Comparison of ENCODE assay signal across 10 cellular contexts in genomic region chr7:32299133-32299702, GRCh38.
DNase-seq lines count a peak whose midpoint lies in the region; ATAC-seq and TF ChIP-seq lines count a peak whose summit lies in the region.
"Had no signal": no experiment of that assay in that cellular context is flagged by ENCODE, and none has a peak within 500 bp of the region (broad histone marks: within the 10 kb centered on the region; RNA-seq: fewer than 3 reads in every experiment).

No MANE protein-coding gene starts in this region.

- no peaks in the 10 kb centered on the region for H3K36me3 Mint-ChIP-seq in GM23338 (ENCODE audit: low read depth)

- peak; percentile 79 for ATAC-seq in GM23338
- peak; percentile 83 to 86 for ATAC-seq in right cardiac atrium
- no peak for ATAC-seq in HG03565 (IDR thresholded peaks at IDR 0.05; ENCODE audit: unreplicated experiment)
- ATAC-seq: GM12878 had no signal

- TF ChIP-seq CTCF in GM23338 (conservative IDR thresholded peaks at IDR 0.05; ENCODE audit: low read depth in 2 of 2) (no peak), WERI-Rb-1 (IDR thresholded peaks at IDR 0.05; ENCODE audit: low read depth, low read length) (no peak), retinal pigment epithelial cell (conservative IDR thresholded peaks at IDR 0.05; ENCODE audit: low read depth, low read length) (no peak)

- WGBS in right cardiac atrium, result 17% methylated on average over 17 of the region's 17 CpGs

- H3K27me3 Mint-ChIP-seq in GM23338 (ENCODE audit: insufficient read depth, low read depth, poor library complexity), result peaks cover 32% of the 10 kb centered on the region

- no peak overlapping the region for H3K27ac ChIP-seq in GM23338 (ENCODE audit: low read depth)
- H3K27ac ChIP-seq in WERI-Rb-1, result peak overlapping the region; percentile 67
- H3K27ac ChIP-seq in right cardiac atrium (ENCODE audit: low read length), result no peak overlapping the region

- H3K4me3 ChIP-seq in GM23338 (peak overlapping the region; percentile 83), WERI-Rb-1 (ENCODE audit: low read depth, low read length) (peak overlapping the region; percentile 85), right cardiac atrium (ENCODE audit: low read length) (peak overlapping the region; percentile 59), retinal pigment epithelial cell (ENCODE audit: low read length) (peak overlapping the region; percentile 44)
- H3K4me3 ChIP-seq: GM12878 had no signal

- no peaks in the 10 kb centered on the region for H4K20me1 ChIP-seq in GM23338 (replicated peaks; ENCODE audit: insufficient read depth)

- no peaks in the 10 kb centered on the region for H3K9me3 Mint-ChIP-seq in GM23338

- H3K79me2 ChIP-seq in GM23338 (replicated peaks; ENCODE audit: insufficient read depth), result no peaks in the 10 kb centered on the region

- H3K4me2 ChIP-seq in GM23338, result peak overlapping the region; percentile 86

- H3K27ac Mint-ChIP-seq in GM23338, result no peak overlapping the region

- H2AFZ ChIP-seq in GM23338, result peak overlapping the region; percentile 99

- no peaks in the 10 kb centered on the region for H3K9me3 ChIP-seq in WERI-Rb-1 (ENCODE audit: severe bottlenecking)
- no peaks in the 10 kb centered on the region for H3K9me3 ChIP-seq in right cardiac atrium (ENCODE audit: control insufficient read depth, low read length)

- H3K27me3 ChIP-seq in GM23338 (ENCODE audit: insufficient read depth), result peaks cover 54% of the 10 kb centered on the region
- no peaks in the 10 kb centered on the region for H3K27me3 ChIP-seq in WERI-Rb-1 (ENCODE audit: insufficient read depth, low read depth, severe bottlenecking)
- H3K27me3 ChIP-seq in right cardiac atrium (ENCODE audit: control insufficient read depth, insufficient read depth), result peaks cover 2% of the 10 kb centered on the region

- no peaks in the 10 kb centered on the region for H3F3A ChIP-seq in GM23338 (replicated peaks; ENCODE audit: low read depth)

- peaks cover 17% of the 10 kb centered on the region for H3K4me1 ChIP-seq in GM23338 (ENCODE audit: insufficient read depth)
- H3K4me1 ChIP-seq in right cardiac atrium (ENCODE audit: control insufficient read depth, insufficient read depth, low read length), result no peaks in the 10 kb centered on the region

- H3K9me2 ChIP-seq in GM23338 (ENCODE audit: insufficient read depth), result no peaks in the 10 kb centered on the region

- H3K4me1 Mint-ChIP-seq in GM23338, result peaks cover 20% of the 10 kb centered on the region

- peak overlapping the region; percentile 87 for H3K4me3 Mint-ChIP-seq in GM23338

- DNase-seq in GM23338 (ENCODE audit: low spot score), result peak; percentile 76
- DNase-seq in WERI-Rb-1, result peak; percentile 86
- DNase-seq in right cardiac atrium, result peak; percentile 81 to 94 (median 85)
- no peak for DNase-seq in retinal pigment epithelial cell (ENCODE audit: low read depth)
- no peak for DNase-seq in hippocampal formation (lab: John Stamatoyannopoulos, UW)
- DNase-seq in NCI-H510A (lab: John Stamatoyannopoulos, UW), result no peak
- no peak for DNase-seq in stimulated activated CD4-positive, alpha-beta T cell treated with anti-CD3 and anti-CD28 coated beads, Interleukin-4, amount 100 ng/mL, for 4 hours
- DNase-seq: activated CD4-positive, alpha-beta T cell treated with anti-CD3 and anti-CD28 coated beads, Interleukin-2, amount 50 U/mL, for 48 hours had no signal

- H3K36me3 ChIP-seq in GM23338 (ENCODE audit: insufficient read depth) (no peaks in the 10 kb centered on the region), WERI-Rb-1 (peaks cover 10% of the 10 kb centered on the region)

- intact Hi-C loops in right cardiac atrium (cut with DNase I), result loop anchor here in 1 of 4 donors (10.0 kb wide), 1 partner anchor 84 kb away; no protein-coding TSS in a partner anchor

TF ChIP-seq in GM23338, 12 proteins besides CTCF, POLR2A, EP300 and RAD21:
- no peak for TF ChIP-seq REST (IDR thresholded peaks at IDR 0.05; ENCODE audit: unreplicated experiment)
- TF ChIP-seq CREB1 (CRISPR knock-in tag; IDR thresholded peaks at IDR 0.05; ENCODE audit: low read depth), result no peak

Comparison
In these comparisons a context has a peak if more than half of its experiments do, and no peak if none do; other contexts are left out.
1. DNase-seq: peak in GM23338 (single experiment), WERI-Rb-1 (single experiment) and right cardiac atrium (3 of 3); none in retinal pigment epithelial cell (single experiment), hippocampal formation (0 of 2), NCI-H510A (single experiment) and stimulated activated CD4-positive, alpha-beta T cell treated with anti-CD3 and anti-CD28 coated beads, Interleukin-4, amount 100 ng/mL, for 4 hours (0 of 2).
2. Peak in every context shown above with its lines, with median percentiles within 50 percentile points of each other: H3K4me3 ChIP-seq.